1 cellular context compared by ENCODE assay signal in the genomic region with DNA sequence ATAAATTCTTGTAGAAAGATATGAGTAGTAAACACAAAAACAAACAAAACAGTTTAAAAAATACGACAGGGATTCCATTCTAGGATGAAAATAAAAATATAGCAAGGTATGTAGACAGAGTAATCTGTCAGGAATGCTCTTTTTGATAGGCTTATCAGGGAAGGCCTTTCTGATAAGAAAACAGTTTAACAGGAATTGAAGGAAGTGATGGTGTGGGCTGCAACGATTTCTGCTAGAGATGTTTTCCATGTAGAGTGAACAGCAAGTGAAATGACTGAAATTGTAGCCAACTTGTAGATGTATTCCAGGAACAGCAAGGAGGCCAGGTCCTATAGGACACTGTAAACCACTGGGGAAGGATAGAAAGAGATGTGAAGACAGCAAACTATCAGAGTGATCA.
TF ChIP-seq lines count a peak whose summit lies in the region.

No MANE protein-coding gene starts in this region.

TF ChIP-seq in endothelial cell of umbilical vein, 7 proteins besides CTCF, POLR2A, EP300 and RAD21:
- TF ChIP-seq, protein P1, sequence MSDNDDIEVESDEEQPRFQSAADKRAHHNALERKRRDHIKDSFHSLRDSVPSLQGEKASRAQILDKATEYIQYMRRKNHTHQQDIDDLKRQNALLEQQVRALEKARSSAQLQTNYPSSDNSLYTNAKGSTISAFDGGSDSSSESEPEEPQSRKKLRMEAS (IDR thresholded peaks at IDR 0.05; ENCODE audit: insufficient read depth, insufficient read length), result no peak
- peak; percentile 73 for TF ChIP-seq GATA2 (IDR thresholded peaks at IDR 0.05; ENCODE audit: insufficient read depth, insufficient read length, low read depth, low read length)
